In genomic region chr2:223049356-223049755, GRCh38 we compare ENCODE assay signal across 21 cellular contexts. TPM values are rescaled to one million over a fixed set of nuclear protein-coding genes. Genes with fewer than 3 reads are reported as not detected.
"Had no signal": no experiment of that assay in that cellular context is flagged by ENCODE, and none has a peak within 500 bp of the region (broad histone marks: within the 10 kb centered on the region; RNA-seq: fewer than 3 reads in every experiment).

No MANE protein-coding gene starts in this region.

- H3K36me3 Mint-ChIP-seq: memory B cell, naive B cell had no signal

- H3K27me3 ChIP-seq: esophagus muscularis mucosa, heart right ventricle, upper lobe of left lung, uterus had no signal

- H3K9me3 Mint-ChIP-seq: dendritic cell treated with granulocyte-macrophage colony-stimulating factor and Interleukin-4, amounts not matched to agents 40 ng/mL and 50 ng/mL, for 4 days; nephron had no signal

- H3K27ac ChIP-seq: epithelial cell of prostate, left ventricle myocardium inferior, lower lobe of right lung, skin epidermis, upper lobe of left lung had no signal

- FAIRE-seq: colon had no signal

- H3K27ac Mint-ChIP-seq: dendritic cell treated with granulocyte-macrophage colony-stimulating factor and Interleukin-4, amounts not matched to agents 40 ng/mL and 50 ng/mL, for 4 days; effector memory CD8-positive, alpha-beta T cell; memory B cell; naive B cell had no signal

- H3K4me3 Mint-ChIP-seq: dendritic cell treated with granulocyte-macrophage colony-stimulating factor and Interleukin-4, amounts not matched to agents 40 ng/mL and 50 ng/mL, for 4 days; effector memory CD8-positive, alpha-beta T cell; memory B cell; naive B cell; nephron had no signal

- H3K4me1 Mint-ChIP-seq: naive B cell had no signal

- H3K4me3 ChIP-seq: esophagus muscularis mucosa, gastrocnemius medialis, heart right ventricle, left ventricle myocardium inferior, lower lobe of right lung, skin epidermis, upper lobe of left lung, uterus had no signal

- H3K9me3 ChIP-seq: esophagus muscularis mucosa, gastrocnemius medialis, heart right ventricle, left ventricle myocardium inferior, lower lobe of right lung, upper lobe of left lung, uterus had no signal

- H3K4me1 ChIP-seq: lower lobe of right lung, uterus had no signal

- DNase-seq: effector memory CD8-positive, alpha-beta T cell; gastrocnemius medialis; heart right ventricle; islet precursor cell; left ventricle myocardium inferior; lower lobe of right lung; midbrain; naive B cell; posterior cingulate gyrus; stimulated activated CD4-positive, alpha-beta T cell treated with anti-CD3 and anti-CD28 coated beads, Interleukin-2, amount 100 ng/mL, for 48 hours; stimulated activated naive CD4-positive, alpha-beta T cell treated with Interleukin-2 at 50 U/mL for 16 hours; upper lobe of left lung; uterus had no signal

- H3K36me3 ChIP-seq: esophagus muscularis mucosa, gastrocnemius medialis, heart right ventricle, left ventricle myocardium inferior, lower lobe of right lung, upper lobe of left lung, uterus had no signal

RNA-seq across cellular contexts. Expression of gene KCNE4, which starts 2.6 kb away (rescaled TPM):
- total RNA-seq: pulmonary artery endothelial cell had no signal
